ENCODE assay signal across 20 cellular contexts in the genomic region with DNA sequence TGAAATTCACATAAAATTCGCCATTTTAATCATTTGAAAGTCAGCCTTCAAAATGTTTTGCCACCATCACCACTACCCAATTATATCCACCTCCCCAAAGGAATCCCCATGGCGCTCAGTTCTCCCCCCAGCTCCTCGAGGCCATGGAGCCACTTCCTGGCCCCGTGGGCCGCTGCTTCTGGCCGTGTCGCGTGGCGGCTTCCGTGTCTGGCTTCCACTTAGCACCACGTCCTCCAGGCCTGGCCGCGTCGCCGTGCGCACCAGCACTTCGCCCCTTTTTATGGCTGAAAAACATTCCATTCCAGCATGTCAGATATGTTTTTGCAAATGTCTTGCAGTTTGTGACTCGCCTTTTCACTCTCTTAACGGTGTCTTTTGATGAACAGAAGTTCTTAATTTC.
"Had no signal": no experiment of that assay in that cellular context is flagged by ENCODE, and none has a peak within 500 bp of the region (broad histone marks: within the 10 kb centered on the region; RNA-seq: fewer than 3 reads in every experiment).

No MANE protein-coding gene starts in this region.

- H3K4me1 Mint-ChIP-seq: activated T-helper 17 cell treated with anti-CD3 and anti-CD28 coated beads, Interleukin-2, amount 50 U/mL, for 72 hours; immature natural killer cell had no signal

- DNase-seq: activated CD4-positive, alpha-beta T cell treated with anti-CD3 and anti-CD28 coated beads, Interleukin-2, amount 50 U/mL, for 1 hour; activated CD4-positive, CD25-positive, alpha-beta regulatory T cell treated with anti-CD3 and anti-CD28 coated beads, Interleukin-2, amount 50 U/mL, for 72 hours; activated CD8-positive, alpha-beta memory T cell treated with anti-CD3 and anti-CD28 coated beads, Interleukin-2, amount 50 U/mL, for 4 hours; activated T-cell treated with anti-CD3 and anti-CD28 coated beads, Interleukin-2, amount 50 U/mL, for 24 hours; central memory CD4-positive, alpha-beta T cell; effector memory CD4-positive, alpha-beta T cell; foreskin keratinocyte; immature natural killer cell; mesenchymal stem cell; mucosa of descending colon; nucleus accumbens; stimulated activated CD4-positive, alpha-beta T cell treated with anti-CD3 and anti-CD28 coated beads, Interleukin-4, amount 100 ng/mL, for 24 hours; substantia nigra; T-helper 2 cell had no signal

- H3K4me1 ChIP-seq: tibial nerve, uterus had no signal

- H3K27ac Mint-ChIP-seq: activated naive CD8-positive, alpha-beta T cell; activated T-cell treated with anti-CD3 and anti-CD28 coated beads, Interleukin-2, amount 50 U/mL, for 24 hours; activated T-helper 17 cell treated with anti-CD3 and anti-CD28 coated beads, Interleukin-2, amount 50 U/mL, for 72 hours had no signal

- H3K4me3 Mint-ChIP-seq: activated naive CD8-positive, alpha-beta T cell; activated T-cell treated with anti-CD3 and anti-CD28 coated beads, Interleukin-2, amount 50 U/mL, for 24 hours; activated T-helper 17 cell treated with anti-CD3 and anti-CD28 coated beads, Interleukin-2, amount 50 U/mL, for 72 hours; immature natural killer cell; stimulated activated naive CD8-positive, alpha-beta T cell treated with anti-CD3 and anti-CD28 coated beads, Interleukin-15, Interleukin-2, amounts not matched to agents 100 ng/mL and 50 ng/mL, for 24 hours had no signal

- H3K9me3 Mint-ChIP-seq: activated T-helper 17 cell treated with anti-CD3 and anti-CD28 coated beads, Interleukin-2, amount 50 U/mL, for 72 hours had no signal

- H3K9me3 ChIP-seq: adrenal gland, mucosa of descending colon, tibial nerve, uterus had no signal

- H3K27ac ChIP-seq: adrenal gland, foreskin keratinocyte, tibial nerve, uterus had no signal

- H3K36me3 ChIP-seq: uterus had no signal

- H3K4me3 ChIP-seq: adrenal gland, mucosa of descending colon, tibial nerve, uterus had no signal

- H3K27me3 ChIP-seq: adrenal gland, foreskin keratinocyte, tibial nerve, uterus had no signal

- ATAC-seq: activated T-helper 17 cell treated with anti-CD3 and anti-CD28 coated beads, Interleukin-2, amount 50 U/mL, for 72 hours; foreskin keratinocyte; mucosa of descending colon had no signal

- H3K27me3 Mint-ChIP-seq: activated naive CD8-positive, alpha-beta T cell; activated T-cell treated with anti-CD3 and anti-CD28 coated beads, Interleukin-2, amount 50 U/mL, for 24 hours; activated T-helper 17 cell treated with anti-CD3 and anti-CD28 coated beads, Interleukin-2, amount 50 U/mL, for 72 hours; stimulated activated naive CD8-positive, alpha-beta T cell treated with anti-CD3 and anti-CD28 coated beads, Interleukin-15, Interleukin-2, amounts not matched to agents 100 ng/mL and 50 ng/mL, for 24 hours had no signal
